17 cellular contexts compared by ENCODE assay signal in genomic region chr11:64074239-64074638, GRCh38. TPM values are rescaled to one million over a fixed set of nuclear protein-coding genes. Genes with fewer than 3 reads are reported as not detected.
DNase-seq lines count a peak whose midpoint lies in the region; ATAC-seq and TF ChIP-seq lines count a peak whose summit lies in the region.
"Had no signal": no experiment of that assay in that cellular context is flagged by ENCODE, and none has a peak within 500 bp of the region (broad histone marks: within the 10 kb centered on the region; RNA-seq: fewer than 3 reads in every experiment).

No MANE protein-coding gene starts in this region.

- CTCF ChIA-PET in HCT116 (lab: Charles Lee) (no interaction called here), GM10248 (lab: Yijun Ruan, JAX) (interaction anchor here (0.9 to 1.2 kb wide), 2 partner anchors 11 to 74 kb away, joined by 3 read pairs; no protein-coding TSS in a partner anchor)
- CTCF ChIA-PET in activated CD4-positive, alpha-beta memory T cell treated with anti-CD3 and anti-CD28 coated beads, Interleukin-2, amount 10 ng/mL, durations not matched to agents 7 days and 5 days (lab: Charles Lee) = interaction anchor here (0.9 to 1.3 kb wide), 2 partner anchors 13 to 75 kb away, joined by 3 to 5 read pairs; no protein-coding TSS in a partner anchor

- H3K4me3 ChIP-seq in HCT116 (replicated peaks in 1 of 2; ENCODE audit: low read depth in 1 of 2, low read length in 2 of 2) = no peak overlapping the region
- H3K4me3 ChIP-seq: thoracic aorta had no signal

- TF ChIP-seq CTCF in HCT116 (IDR thresholded peaks at IDR 0.05 in 2 of 3, conservative IDR thresholded peaks at IDR 0.05 in 1 of 3; ENCODE audit: borderline replicate concordance in 1 of 3, insufficient read depth in 1 of 3, low read depth in 2 of 3, low read length in 2 of 3) (no peak), GM10248 (IDR thresholded peaks at IDR 0.05; ENCODE audit: control extremely low read depth, extremely low read depth, low read depth, missing control alignments) (no peak)

- no peaks in the 10 kb centered on the region for H3K9me3 Mint-ChIP-seq in activated CD4-positive, alpha-beta memory T cell treated with anti-CD3 and anti-CD28 coated beads, Interleukin-2, amount 10 ng/mL, durations not matched to agents 7 days and 5 days
- H3K9me3 Mint-ChIP-seq: activated naive CD8-positive, alpha-beta T cell treated with anti-CD3 and anti-CD28 coated beads, Interleukin-2, amount 50 U/mL, for 24 hours; dendritic cell treated with granulocyte-macrophage colony-stimulating factor and Interleukin-4, amounts not matched to agents 40 ng/mL and 50 ng/mL, for 4 days; naive B cell had no signal

- H3K4me1 Mint-ChIP-seq in activated CD4-positive, alpha-beta memory T cell treated with anti-CD3 and anti-CD28 coated beads, Interleukin-2, amount 10 ng/mL, durations not matched to agents 7 days and 5 days = peaks cover 15% of the 10 kb centered on the region
- H3K4me1 Mint-ChIP-seq: naive B cell had no signal

- peaks cover 0 to 3% of the 10 kb centered on the region in 2 experiments; a peak in 1 of 4 replicates for H3K4me1 ChIP-seq in HCT116 (ENCODE audit: control insufficient read depth in 1 of 2, insufficient read depth in 2 of 2, low read length in 2 of 2)
- H3K4me1 ChIP-seq: foreskin keratinocyte had no signal

- no peaks in the 10 kb centered on the region for H3K79me2 ChIP-seq in HCT116 (ENCODE audit: insufficient read depth, low read length)

- no TSS peak for BruUV-seq in HCT116 (replicated peaks; lab: Mats Ljungman, UMichigan)

- no peaks in the 10 kb centered on the region for H4K20me1 ChIP-seq in HCT116 (ENCODE audit: insufficient read depth)

- no peak overlapping the region for H2AFZ ChIP-seq in HCT116 (ENCODE audit: low read depth, low read length, poor library complexity, severe bottlenecking)

- H3K9ac ChIP-seq in HCT116 (ENCODE audit: low read length) = no peak overlapping the region

- no peak for TF ChIP-seq POLR2A in HCT116 (IDR thresholded peaks at IDR 0.05; ENCODE audit: borderline replicate concordance, extremely low read depth, insufficient read depth, insufficient read length)

- H3K36me3 Mint-ChIP-seq in activated CD4-positive, alpha-beta memory T cell treated with anti-CD3 and anti-CD28 coated beads, Interleukin-2, amount 10 ng/mL, durations not matched to agents 7 days and 5 days (ENCODE audit: low read depth) = no peaks in the 10 kb centered on the region
- H3K36me3 Mint-ChIP-seq: naive B cell had no signal

- POLR2A ChIA-PET in HCT116 (lab: Charles Lee) = no interaction called here
- POLR2A ChIA-PET in activated CD4-positive, alpha-beta memory T cell treated with anti-CD3 and anti-CD28 coated beads, Interleukin-2, amount 10 ng/mL, durations not matched to agents 7 days and 5 days (lab: Charles Lee) = no interaction called here
- POLR2A ChIA-PET in GM10248 (lab: Yijun Ruan, JAX) = no interaction called here

- no peak overlapping the region for H3K4me3 Mint-ChIP-seq in activated CD4-positive, alpha-beta memory T cell treated with anti-CD3 and anti-CD28 coated beads, Interleukin-2, amount 10 ng/mL, durations not matched to agents 7 days and 5 days
- H3K4me3 Mint-ChIP-seq: activated naive CD8-positive, alpha-beta T cell treated with anti-CD3 and anti-CD28 coated beads, Interleukin-2, amount 50 U/mL, for 24 hours; dendritic cell treated with granulocyte-macrophage colony-stimulating factor and Interleukin-4, amounts not matched to agents 40 ng/mL and 50 ng/mL, for 4 days; naive B cell had no signal

- no peak for TF ChIP-seq RAD21 in HCT116 (IDR thresholded peaks at IDR 0.05; ENCODE audit: low read depth)

- DNase-seq in HCT116 (ENCODE audit: low read depth, low spot score) = no peak
- DNase-seq in MV-4-11 (lab: John Stamatoyannopoulos, UW) = peak; percentile 60
- peak; percentile 75 for DNase-seq in activated CD4-positive, alpha-beta memory T cell treated with anti-CD3 and anti-CD28 coated beads, Interleukin-2, amount 10 ng/mL, durations not matched to agents 7 days and 5 days
- no peak for DNase-seq in left lobe of liver (ENCODE audit: low spot score)
- no peak for DNase-seq in glomerular visceral epithelial cell (ENCODE audit: extremely low spot score)
- no peak for DNase-seq in GM10248 (ENCODE audit: extremely low spot score)
- DNase-seq: activated naive CD8-positive, alpha-beta T cell treated with anti-CD3 and anti-CD28 coated beads, Interleukin-2, amount 50 U/mL, for 24 hours; foreskin keratinocyte; islet precursor cell; naive B cell; NCI-H1048; NCI-H446; right cardiac atrium; SHP77 treated with DMSO at 0.1 percent for 48 hours had no signal

- H3K9me2 ChIP-seq in HCT116 (ENCODE audit: insufficient read depth) = no peaks in the 10 kb centered on the region

- no peaks in the 10 kb centered on the region for H3K36me3 ChIP-seq in HCT116 (ENCODE audit: control insufficient read depth in 1 of 2, insufficient read depth in 2 of 2, low read length in 2 of 2)
- H3K36me3 ChIP-seq: thoracic aorta had no signal

- intact Hi-C loops in HCT116 (cut with micrococcal nuclease) = no loop called here

- RAD21 ChIA-PET in HCT116 (lab: Charles Lee; ENCODE audit: low non-redundant PET in 1 of 2, low total read pairs in 2 of 2, uncharacterized antibody in 2 of 2, unreplicated experiment in 2 of 2) = no interaction called here

- no peak overlapping the region for H3K27ac ChIP-seq in HCT116 (ENCODE audit: low read depth, low read length)
- H3K27ac ChIP-seq: foreskin keratinocyte, thoracic aorta had no signal

- H3K9me3 ChIP-seq in HCT116 (ENCODE audit: control insufficient read depth in 1 of 2, insufficient read depth in 1 of 2, low read depth in 1 of 2, low read length in 2 of 2) = no peaks in the 10 kb centered on the region
- H3K9me3 ChIP-seq: thoracic aorta had no signal

- no peaks in the 10 kb centered on the region for H3K27me3 Mint-ChIP-seq in activated CD4-positive, alpha-beta memory T cell treated with anti-CD3 and anti-CD28 coated beads, Interleukin-2, amount 10 ng/mL, durations not matched to agents 7 days and 5 days
- H3K27me3 Mint-ChIP-seq: activated naive CD8-positive, alpha-beta T cell treated with anti-CD3 and anti-CD28 coated beads, Interleukin-2, amount 50 U/mL, for 24 hours; naive B cell had no signal

- no peak overlapping the region for H3K4me2 ChIP-seq in HCT116 (ENCODE audit: low read length)

- peak overlapping the region; percentile 25 for H3K27ac Mint-ChIP-seq in activated CD4-positive, alpha-beta memory T cell treated with anti-CD3 and anti-CD28 coated beads, Interleukin-2, amount 10 ng/mL, durations not matched to agents 7 days and 5 days
- H3K27ac Mint-ChIP-seq: activated naive CD8-positive, alpha-beta T cell treated with anti-CD3 and anti-CD28 coated beads, Interleukin-2, amount 50 U/mL, for 24 hours; dendritic cell treated with granulocyte-macrophage colony-stimulating factor and Interleukin-4, amounts not matched to agents 40 ng/mL and 50 ng/mL, for 4 days; naive B cell had no signal

- ATAC-seq in HCT116 (peak; percentile 31; the same call in 1 of the 2 replicates), left lobe of liver (peak; percentile 24), GM19452 (IDR thresholded peaks at IDR 0.05; ENCODE audit: unreplicated experiment) (no peak)
- ATAC-seq: activated naive CD8-positive, alpha-beta T cell treated with anti-CD3 and anti-CD28 coated beads, Interleukin-2, amount 50 U/mL, for 24 hours; foreskin keratinocyte; right cardiac atrium had no signal

- H3K27me3 ChIP-seq in HCT116 (ENCODE audit: insufficient read depth, low read length) = no peaks in the 10 kb centered on the region

TF ChIP-seq in HCT116, 20 proteins besides CTCF, POLR2A, EP300 and RAD21:
- no peak for TF ChIP-seq ATF3 (IDR thresholded peaks at IDR 0.05)

RNA-seq across cellular contexts. Expression of gene FLRT1, which starts 38.5 kb away (rescaled TPM):
- total RNA-seq in HCT116 (2021; ENCODE audit: unreplicated experiment) (0.15 TPM), left lobe of liver (not detected)
- polyA plus RNA-seq in HCT116 (2012) = 0.75 and 0.91 TPM in 2 replicates
- total RNA-seq in activated CD4-positive, alpha-beta memory T cell treated with anti-CD3 and anti-CD28 coated beads, Interleukin-2, amount 10 ng/mL, durations not matched to agents 7 days and 5 days = under 1 TPM; 0.05 to 0.23 TPM
- total RNA-seq: foreskin keratinocyte had no signal
- polyA plus RNA-seq: foreskin keratinocyte had no signal

Comparison
In these comparisons a context has a peak if more than half of its experiments do, and no peak if none do; other contexts are left out.
1. DNase-seq: peak in MV-4-11 (single experiment) and activated CD4-positive, alpha-beta memory T cell treated with anti-CD3 and anti-CD28 coated beads, Interleukin-2, amount 10 ng/mL, durations not matched to agents 7 days and 5 days (single experiment); none in HCT116 (single experiment), left lobe of liver (single experiment), glomerular visceral epithelial cell (single experiment) and GM10248 (single experiment).